In the genomic region with DNA sequence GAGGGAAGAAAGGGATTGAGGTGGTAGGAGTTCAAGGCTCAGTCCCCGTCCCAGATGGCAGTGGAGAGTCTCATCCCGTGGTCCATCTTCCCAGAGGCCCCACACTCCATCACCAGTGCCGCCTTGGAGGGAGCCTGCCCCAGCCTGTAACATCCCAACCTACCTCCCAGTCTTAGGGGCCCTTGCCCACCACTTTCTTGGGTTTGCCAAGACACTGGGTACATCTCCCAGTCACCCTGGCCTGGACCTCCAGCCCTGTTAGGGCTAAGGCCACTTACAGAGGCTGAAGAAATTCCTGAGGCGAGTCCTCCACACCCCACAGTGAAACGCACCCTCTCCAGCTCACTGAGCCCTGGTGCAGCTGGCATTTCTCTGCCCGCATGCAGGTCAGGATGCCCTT, we compare ENCODE assay signal across 26 cellular contexts. TPM values are rescaled to one million over a fixed set of nuclear protein-coding genes. Genes with fewer than 3 reads are reported as not detected.
A peak's percentile ranks its signal among the peaks of the same experiment; 100 is the strongest.
DNase-seq lines count a peak whose midpoint lies in the region; ATAC-seq, FAIRE-seq and TF ChIP-seq lines count a peak whose summit lies in the region.
"Had no signal": no experiment of that assay in that cellular context is flagged by ENCODE, and none has a peak within 500 bp of the region (broad histone marks: within the 10 kb centered on the region; RNA-seq: fewer than 3 reads in every experiment).

No MANE protein-coding gene starts in this region.

- DNase-seq in HFFc6 (no peak), bronchial epithelial cell (ENCODE audit: low read depth) (no peak), NCI-H2227 treated with DMSO at 0.1 percent for 48 hours (lab: John Stamatoyannopoulos, UW) (no peak), right atrium auricular region (ENCODE audit: low spot score) (no peak), midbrain (lab: John Stamatoyannopoulos, UW) (no peak)
- DNase-seq: activated CD4-positive, alpha-beta T cell treated with anti-CD3 and anti-CD28 coated beads for 48 hours; body of pancreas; effector CD8-positive, alpha-beta T cell; kidney glomerular epithelial cell; NCI-H1417; NCI-H2081 treated with DMSO at 0.1 percent for 48 hours; NCI-H446 treated with DMSO at 0.1 percent for 48 hours; NK-92 treated with Interleukin-12 subunit alpha and Interleukin-12 subunit beta, amount 100 ng/mL, for 24 hours; SJCRH30; substantia nigra had no signal

- peaks cover 17% of the 10 kb centered on the region for H3K27me3 ChIP-seq in bronchial epithelial cell (ENCODE audit: control insufficient read depth, insufficient read depth, low read length)
- peaks cover 0 to 4% of the 10 kb centered on the region in 2 donors for H3K27me3 ChIP-seq in muscle layer of colon (ENCODE audit: control insufficient read depth in 1 of 2, insufficient read depth in 2 of 2, low read length in 2 of 2)
- H3K27me3 ChIP-seq in subcutaneous abdominal adipose tissue (ENCODE audit: control insufficient read depth in 5 of 5, insufficient read depth in 4 of 5, low read length in 5 of 5): no peaks in the 10 kb centered on the region
- peaks cover 0 to 14% of the 10 kb centered on the region in 2 donors for H3K27me3 ChIP-seq in right atrium auricular region
- H3K27me3 ChIP-seq: ovary, SJCRH30 had no signal

- peaks cover 2% of the 10 kb centered on the region for H3K27me3 Mint-ChIP-seq in HFFc6 (ENCODE audit: insufficient read depth)

- H3K4me3 Mint-ChIP-seq in HFFc6: no peak overlapping the region; the same call in 1 of the 2 replicates
- H3K4me3 Mint-ChIP-seq: T-helper 1 cell treated with Interleukin-12 subunit alpha and Interleukin-12 subunit beta and Interleukin-4 antibody, amounts not matched to agents 30 μg/mL and 1 μg/mL, for 36 hours had no signal

- H3K36me3 Mint-ChIP-seq in HFFc6 (ENCODE audit: low read depth): no peaks in the 10 kb centered on the region

- H3K4me3 ChIP-seq in bronchial epithelial cell (ENCODE audit: low read depth, low read length) (no peak overlapping the region), muscle layer of colon (ENCODE audit: low read depth in 1 of 2, low read length in 2 of 2) (peak overlapping the region; percentile 44 to 58), subcutaneous abdominal adipose tissue (ENCODE audit: low read depth in 1 of 5, low read length in 5 of 5) (no peak overlapping the region), right atrium auricular region (no peak overlapping the region)
- H3K4me3 ChIP-seq: body of pancreas, lung, SJCRH30 had no signal

- H3K4me1 ChIP-seq in muscle layer of colon (ENCODE audit: insufficient read depth, low read length): peaks cover 27% of the 10 kb centered on the region
- peaks cover 1 to 57% (median 44%) of the 10 kb centered on the region in 5 donors for H3K4me1 ChIP-seq in subcutaneous abdominal adipose tissue (ENCODE audit: control insufficient read depth in 5 of 5, insufficient read depth in 5 of 5, low read length in 5 of 5)
- peaks cover 0 to 38% of the 10 kb centered on the region in 2 donors for H3K4me1 ChIP-seq in right atrium auricular region
- H3K4me1 ChIP-seq: SJCRH30 had no signal

- ATAC-seq in HG02870 (IDR thresholded peaks at IDR 0.05; ENCODE audit: unreplicated experiment): no peak
- ATAC-seq: sciatic nerve had no signal

- peak overlapping the region; percentile 53; the same call in 1 of the 2 replicates for H3K27ac Mint-ChIP-seq in HFFc6
- H3K27ac Mint-ChIP-seq: CD14-positive monocyte; T-helper 1 cell treated with Interleukin-12 subunit alpha and Interleukin-12 subunit beta and Interleukin-4 antibody, amounts not matched to agents 30 μg/mL and 1 μg/mL, for 36 hours had no signal

- H3K9me3 ChIP-seq in muscle layer of colon (ENCODE audit: low read length) (no peaks in the 10 kb centered on the region), subcutaneous abdominal adipose tissue (ENCODE audit: control insufficient read depth in 5 of 5, low read length in 5 of 5) (no peaks in the 10 kb centered on the region), right atrium auricular region (no peaks in the 10 kb centered on the region)
- H3K9me3 ChIP-seq: body of pancreas, ovary had no signal

- TF ChIP-seq CTCF in HFFc6 (IDR thresholded peaks at IDR 0.05) (no peak), bronchial epithelial cell (IDR thresholded peaks at IDR 0.05; ENCODE audit: insufficient read depth, low read length, severe bottlenecking) (no peak), right atrium auricular region (IDR thresholded peaks at IDR 0.05) (no peak)

- no peak overlapping the region for H3K9ac ChIP-seq in muscle layer of colon (ENCODE audit: low read length)
- H3K9ac ChIP-seq in subcutaneous abdominal adipose tissue (ENCODE audit: low read length in 5 of 5): no peak overlapping the region

- no peaks in the 10 kb centered on the region for H3K9me3 Mint-ChIP-seq in HFFc6
- H3K9me3 Mint-ChIP-seq: T-helper 1 cell treated with Interleukin-12 subunit alpha and Interleukin-12 subunit beta and Interleukin-4 antibody, amounts not matched to agents 30 μg/mL and 1 μg/mL, for 36 hours had no signal

- peaks cover 13% of the 10 kb centered on the region for H3K4me1 Mint-ChIP-seq in HFFc6 (ENCODE audit: low read depth)

- H3K36me3 ChIP-seq in bronchial epithelial cell (ENCODE audit: control insufficient read depth, insufficient read depth, low read length): peaks cover 3% of the 10 kb centered on the region
- H3K36me3 ChIP-seq in muscle layer of colon (ENCODE audit: insufficient read depth, low read length): no peaks in the 10 kb centered on the region
- peaks cover 0 to 17% (median 13%) of the 10 kb centered on the region in 5 donors for H3K36me3 ChIP-seq in subcutaneous abdominal adipose tissue (ENCODE audit: control insufficient read depth in 5 of 5, insufficient read depth in 5 of 5, low read length in 5 of 5)
- peaks cover 4% of the 10 kb centered on the region for H3K36me3 ChIP-seq in right atrium auricular region
- H3K36me3 ChIP-seq: ovary had no signal

- FAIRE-seq in bronchial epithelial cell (lab: Jason Lieb, UNC): peak; percentile 47
- FAIRE-seq: G401.6 had no signal

- H3K27ac ChIP-seq in muscle layer of colon (ENCODE audit: low read depth, low read length) (peak overlapping the region; percentile 68), subcutaneous abdominal adipose tissue (ENCODE audit: low read depth, low read length) (peak overlapping the region; percentile 50), right atrium auricular region (no peak overlapping the region)
- H3K27ac ChIP-seq: body of pancreas, HL-60, SJCRH30 had no signal

RNA-seq across cellular contexts. Expression of a gene that starts 3.3 kb away (rescaled TPM):
- total RNA-seq in HFFc6 (2021; fragmentation: NEBNext Ultra II Directional; extraction: Animal tissue kit (Norgen Biotek cat#: 25700)): 10 to 100 TPM; 12.7 to 15.4 (median 13.6) TPM
- total RNA-seq in bronchial epithelial cell: 0.77 and 1.1 TPM in 2 replicates
- 1 to 10 TPM; 1.7 to 4.8 TPM for total RNA-seq in right atrium auricular region
- total RNA-seq: MCF 10A had no signal

Comparison
In these comparisons a context has a peak if more than half of its experiments do, and no peak if none do; other contexts are left out.
1. H3K4me3 ChIP-seq: peak in muscle layer of colon (2 of 2); none in bronchial epithelial cell (single experiment), subcutaneous abdominal adipose tissue (0 of 5) and right atrium auricular region (0 of 2).
2. H3K27ac ChIP-seq: peak in muscle layer of colon (single experiment) and subcutaneous abdominal adipose tissue (single experiment); none in right atrium auricular region (0 of 2).